9 cellular contexts compared by ENCODE assay signal in genomic region chr20:51624157-51624731, GRCh38.
DNase-seq lines count a peak whose midpoint lies in the region; ATAC-seq, FAIRE-seq and TF ChIP-seq lines count a peak whose summit lies in the region.
"Had no signal": no experiment of that assay in that cellular context is flagged by ENCODE, and none has a peak within 500 bp of the region (broad histone marks: within the 10 kb centered on the region; RNA-seq: fewer than 3 reads in every experiment).

No MANE protein-coding gene starts in this region.

- H3K79me2 ChIP-seq in endothelial cell of umbilical vein (ENCODE audit: control insufficient read depth, insufficient read depth, low read length): no peaks in the 10 kb centered on the region

- H3K36me3 Mint-ChIP-seq in CD4-positive, alpha-beta memory T cell: no peaks in the 10 kb centered on the region
- H3K36me3 Mint-ChIP-seq in activated CD4-positive, alpha-beta memory T cell treated with anti-CD3 and anti-CD28 coated beads, Interleukin-2, amount 10 ng/mL, durations not matched to agents 7 days and 5 days (ENCODE audit: low read depth): no peaks in the 10 kb centered on the region
- no peaks in the 10 kb centered on the region for H3K36me3 Mint-ChIP-seq in naive thymus-derived CD8-positive, alpha-beta T cell

- H3K27ac Mint-ChIP-seq in CD4-positive, alpha-beta memory T cell: no peak overlapping the region
- H3K27ac Mint-ChIP-seq in activated CD4-positive, alpha-beta memory T cell treated with anti-CD3 and anti-CD28 coated beads, Interleukin-2, amount 10 ng/mL, durations not matched to agents 7 days and 5 days: no peak overlapping the region
- H3K27ac Mint-ChIP-seq in naive thymus-derived CD8-positive, alpha-beta T cell: no peak overlapping the region
- H3K27ac Mint-ChIP-seq: T-helper 1 cell treated with Interleukin-12 subunit alpha and Interleukin-12 subunit beta and Interleukin-4 antibody, amounts not matched to agents 30 μg/mL and 1 μg/mL, for 36 hours had no signal

- H4K20me1 ChIP-seq in endothelial cell of umbilical vein (replicated peaks; ENCODE audit: control insufficient read depth, extremely low read depth, insufficient read depth, low read length): no peaks in the 10 kb centered on the region

- peak; percentile 47 to 56 (median 54) for DNase-seq in CD4-positive, alpha-beta memory T cell
- peak; percentile 65 for DNase-seq in H54 (ENCODE audit: insufficient read length, low spot score)
- peak; percentile 30 for DNase-seq in NCI-H774 (lab: John Stamatoyannopoulos, UW)
- DNase-seq in activated CD4-positive, alpha-beta memory T cell treated with anti-CD3 and anti-CD28 coated beads, Interleukin-2, amount 10 ng/mL, durations not matched to agents 7 days and 5 days: peak; percentile 76
- peak; percentile 81 for DNase-seq in endothelial cell of umbilical vein (ENCODE audit: low read depth, low spot score)
- peak; percentile 5 to 70 (median 35) for DNase-seq in naive thymus-derived CD8-positive, alpha-beta T cell
- DNase-seq in stromal cell of bone marrow (ENCODE audit: low read depth): peak; percentile 18

- no peak for TF ChIP-seq POLR2A in H54 (IDR thresholded peaks at IDR 0.05; ENCODE audit: low read depth, low read length)
- TF ChIP-seq POLR2A in endothelial cell of umbilical vein (IDR thresholded peaks at IDR 0.05; ENCODE audit: low read depth, low read length): no peak

- no peak overlapping the region for H3K27ac ChIP-seq in CD4-positive, alpha-beta memory T cell (ENCODE audit: low read depth, low read length)
- H3K27ac ChIP-seq in endothelial cell of umbilical vein (ENCODE audit: insufficient read depth, low read depth, low read length): peak overlapping the region; percentile 41

- CTCF ChIA-PET in CD4-positive, alpha-beta memory T cell (lab: Charles Lee; ENCODE audit: partially characterized antibody): interaction anchor here (0.6 to 3.7 kb wide), 11 partner anchors 10 to 638 kb away, joined by 3 to 16 read pairs (median 3); no protein-coding TSS in a partner anchor
- CTCF ChIA-PET in activated CD4-positive, alpha-beta memory T cell treated with anti-CD3 and anti-CD28 coated beads, Interleukin-2, amount 10 ng/mL, durations not matched to agents 7 days and 5 days (lab: Charles Lee): interaction anchor here (0.5 to 2.9 kb wide), 14 partner anchors 8 to 642 kb away, joined by 3 to 13 read pairs (median 4); no protein-coding TSS in a partner anchor
- CTCF ChIA-PET in endothelial cell of umbilical vein (lab: Charles Lee): interaction anchor here (0.5 to 3.1 kb wide), 35 partner anchors 10 to 643 kb away, joined by 3 to 50 read pairs (median 4); partner anchors contain the start of gene NFATC2

- H3K27me3 ChIP-seq in CD4-positive, alpha-beta memory T cell (ENCODE audit: insufficient read depth, low read length): no peaks in the 10 kb centered on the region
- H3K27me3 ChIP-seq in endothelial cell of umbilical vein (ENCODE audit: control insufficient read depth in 2 of 2, insufficient read depth in 2 of 2, low read length in 2 of 2): no peaks in the 10 kb centered on the region

- no TSS peak for BruUV-seq in endothelial cell of umbilical vein (replicated peaks; lab: Mats Ljungman, UMichigan)

- ATAC-seq in naive thymus-derived CD8-positive, alpha-beta T cell: no peak
- no peak for ATAC-seq in GM18867 (IDR thresholded peaks at IDR 0.05; ENCODE audit: unreplicated experiment)

- intact Hi-C loops in CD4-positive, alpha-beta memory T cell (cut with micrococcal nuclease): loop anchor here (1.0 to 2.0 kb wide), 2 partner anchors 29 to 252 kb away; no protein-coding TSS in a partner anchor
- intact Hi-C loops in endothelial cell of umbilical vein (cut with micrococcal nuclease): loop anchor here (1.0 kb wide), 4 partner anchors 24 to 637 kb away; no protein-coding TSS in a partner anchor

- no peaks in the 10 kb centered on the region for H3K9me3 Mint-ChIP-seq in CD4-positive, alpha-beta memory T cell
- no peaks in the 10 kb centered on the region for H3K9me3 Mint-ChIP-seq in activated CD4-positive, alpha-beta memory T cell treated with anti-CD3 and anti-CD28 coated beads, Interleukin-2, amount 10 ng/mL, durations not matched to agents 7 days and 5 days
- no peaks in the 10 kb centered on the region for H3K9me3 Mint-ChIP-seq in naive thymus-derived CD8-positive, alpha-beta T cell
- H3K9me3 Mint-ChIP-seq: T-helper 1 cell treated with Interleukin-12 subunit alpha and Interleukin-12 subunit beta and Interleukin-4 antibody, amounts not matched to agents 30 μg/mL and 1 μg/mL, for 36 hours had no signal

- peak; percentile 82 to 84 for TF ChIP-seq CTCF in endothelial cell of umbilical vein (IDR thresholded peaks at IDR 0.05; ENCODE audit: extremely low read depth in 1 of 2, insufficient read depth in 1 of 2, low read depth in 1 of 2, low read length in 2 of 2)

- H3K9me3 ChIP-seq in CD4-positive, alpha-beta memory T cell (ENCODE audit: control insufficient read depth in 1 of 2, low read length in 2 of 2): no peaks in the 10 kb centered on the region
- no peaks in the 10 kb centered on the region for H3K9me3 ChIP-seq in endothelial cell of umbilical vein (replicated peaks; ENCODE audit: control insufficient read depth, insufficient read depth, low read length)

- H3K4me3 Mint-ChIP-seq in CD4-positive, alpha-beta memory T cell: no peak overlapping the region
- no peak overlapping the region for H3K4me3 Mint-ChIP-seq in activated CD4-positive, alpha-beta memory T cell treated with anti-CD3 and anti-CD28 coated beads, Interleukin-2, amount 10 ng/mL, durations not matched to agents 7 days and 5 days
- no peak overlapping the region for H3K4me3 Mint-ChIP-seq in naive thymus-derived CD8-positive, alpha-beta T cell
- H3K4me3 Mint-ChIP-seq: T-helper 1 cell treated with Interleukin-12 subunit alpha and Interleukin-12 subunit beta and Interleukin-4 antibody, amounts not matched to agents 30 μg/mL and 1 μg/mL, for 36 hours had no signal

- H3K9me1 ChIP-seq in endothelial cell of umbilical vein (replicated peaks; ENCODE audit: control insufficient read depth, extremely low read depth, insufficient read depth, low read length): no peaks in the 10 kb centered on the region

- H3K9ac ChIP-seq in endothelial cell of umbilical vein (replicated peaks; ENCODE audit: extremely low read depth, insufficient read depth, low read length): no peak overlapping the region

- no peak overlapping the region for H3K4me3 ChIP-seq in CD4-positive, alpha-beta memory T cell (ENCODE audit: low read length in 2 of 2)
- no peak overlapping the region for H3K4me3 ChIP-seq in endothelial cell of umbilical vein (replicated peaks in 1 of 3; ENCODE audit: insufficient read depth in 1 of 3, low read depth in 1 of 3, low read length in 3 of 3)

- H3K4me1 ChIP-seq in CD4-positive, alpha-beta memory T cell (ENCODE audit: insufficient read depth, low read length): no peaks in the 10 kb centered on the region
- peaks cover 14% of the 10 kb centered on the region for H3K4me1 ChIP-seq in endothelial cell of umbilical vein (ENCODE audit: control insufficient read depth, extremely low read depth, insufficient read depth, low read length)

- H3K27me3 Mint-ChIP-seq in CD4-positive, alpha-beta memory T cell: peaks cover 2 to 3% of the 10 kb centered on the region in 2 donors
- no peaks in the 10 kb centered on the region for H3K27me3 Mint-ChIP-seq in activated CD4-positive, alpha-beta memory T cell treated with anti-CD3 and anti-CD28 coated beads, Interleukin-2, amount 10 ng/mL, durations not matched to agents 7 days and 5 days
- peaks cover 0 to 2% (median 0%) of the 10 kb centered on the region in 5 donors for H3K27me3 Mint-ChIP-seq in naive thymus-derived CD8-positive, alpha-beta T cell

- peaks cover 2 to 11% (median 5%) of the 10 kb centered on the region in 4 donors for H3K4me1 Mint-ChIP-seq in CD4-positive, alpha-beta memory T cell
- H3K4me1 Mint-ChIP-seq in activated CD4-positive, alpha-beta memory T cell treated with anti-CD3 and anti-CD28 coated beads, Interleukin-2, amount 10 ng/mL, durations not matched to agents 7 days and 5 days: peaks cover 24% of the 10 kb centered on the region
- H3K4me1 Mint-ChIP-seq in naive thymus-derived CD8-positive, alpha-beta T cell: peaks cover 0 to 4% (median 0%) of the 10 kb centered on the region in 4 donors

- H3K4me2 ChIP-seq in endothelial cell of umbilical vein (ENCODE audit: insufficient read depth, low read length): no peak overlapping the region

- dilution Hi-C loops in endothelial cell of umbilical vein (cut with MboI; ENCODE audit: extremely low pct_ligation_motif_present, low sequenced_read_pairs): no loop called here

- peak overlapping the region; percentile 67 for H2AFZ ChIP-seq in endothelial cell of umbilical vein (ENCODE audit: low read depth, low read length)

- no peaks in the 10 kb centered on the region for H3K36me3 ChIP-seq in CD4-positive, alpha-beta memory T cell (ENCODE audit: insufficient read depth, low read length)
- peaks cover 0 to 7% of the 10 kb centered on the region in 2 experiments for H3K36me3 ChIP-seq in endothelial cell of umbilical vein (ENCODE audit: control insufficient read depth in 2 of 2, extremely low read depth in 1 of 2, insufficient read depth in 2 of 2, low read length in 2 of 2)

- POLR2A ChIA-PET in CD4-positive, alpha-beta memory T cell (lab: Charles Lee; ENCODE audit: partially characterized antibody): no interaction called here
- POLR2A ChIA-PET in activated CD4-positive, alpha-beta memory T cell treated with anti-CD3 and anti-CD28 coated beads, Interleukin-2, amount 10 ng/mL, durations not matched to agents 7 days and 5 days (lab: Charles Lee): no interaction called here
- POLR2A ChIA-PET in endothelial cell of umbilical vein (lab: Charles Lee): interaction anchor here (0.5 kb wide), 1 partner anchor 63 kb away, joined by 3 read pairs; no protein-coding TSS in a partner anchor
- POLR2A ChIA-PET in naive thymus-derived CD8-positive, alpha-beta T cell (lab: Charles Lee): no interaction called here

- FAIRE-seq in H54 (lab: Jason Lieb, UNC) (no peak), endothelial cell of umbilical vein (lab: Jason Lieb, UNC) (peak; percentile 89)

TF ChIP-seq in endothelial cell of umbilical vein, 7 proteins besides CTCF, POLR2A, EP300 and RAD21:
- no peak for TF ChIP-seq FOS (IDR thresholded peaks at IDR 0.05; ENCODE audit: borderline replicate concordance, insufficient read depth, low read length)
- no peak for TF ChIP-seq POLR2AphosphoS5 (IDR thresholded peaks at IDR 0.05; ENCODE audit: insufficient read depth, low read depth, low read length)
- no peak for TF ChIP-seq MYC (IDR thresholded peaks at IDR 0.05; ENCODE audit: low read depth, low read length)
- TF ChIP-seq, protein P1, sequence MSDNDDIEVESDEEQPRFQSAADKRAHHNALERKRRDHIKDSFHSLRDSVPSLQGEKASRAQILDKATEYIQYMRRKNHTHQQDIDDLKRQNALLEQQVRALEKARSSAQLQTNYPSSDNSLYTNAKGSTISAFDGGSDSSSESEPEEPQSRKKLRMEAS (IDR thresholded peaks at IDR 0.05; ENCODE audit: insufficient read depth, insufficient read length): no peak
- no peak for TF ChIP-seq JUN (IDR thresholded peaks at IDR 0.05; ENCODE audit: borderline replicate concordance, insufficient read depth, insufficient read length, low read depth)

Comparison
In these comparisons a context has a peak if more than half of its experiments do, and no peak if none do; other contexts are left out.
1. DNase-seq: peak in every context shown above with its lines; median percentile 81 in endothelial cell of umbilical vein; 76 in activated CD4-positive, alpha-beta memory T cell treated with anti-CD3 and anti-CD28 coated beads, Interleukin-2, amount 10 ng/mL, durations not matched to agents 7 days and 5 days; 65 in H54; 54 in CD4-positive, alpha-beta memory T cell; 35 in naive thymus-derived CD8-positive, alpha-beta T cell; 30 in NCI-H774; 18 in stromal cell of bone marrow.